ENCODE assay signal across 8 cellular contexts in the genomic region with DNA sequence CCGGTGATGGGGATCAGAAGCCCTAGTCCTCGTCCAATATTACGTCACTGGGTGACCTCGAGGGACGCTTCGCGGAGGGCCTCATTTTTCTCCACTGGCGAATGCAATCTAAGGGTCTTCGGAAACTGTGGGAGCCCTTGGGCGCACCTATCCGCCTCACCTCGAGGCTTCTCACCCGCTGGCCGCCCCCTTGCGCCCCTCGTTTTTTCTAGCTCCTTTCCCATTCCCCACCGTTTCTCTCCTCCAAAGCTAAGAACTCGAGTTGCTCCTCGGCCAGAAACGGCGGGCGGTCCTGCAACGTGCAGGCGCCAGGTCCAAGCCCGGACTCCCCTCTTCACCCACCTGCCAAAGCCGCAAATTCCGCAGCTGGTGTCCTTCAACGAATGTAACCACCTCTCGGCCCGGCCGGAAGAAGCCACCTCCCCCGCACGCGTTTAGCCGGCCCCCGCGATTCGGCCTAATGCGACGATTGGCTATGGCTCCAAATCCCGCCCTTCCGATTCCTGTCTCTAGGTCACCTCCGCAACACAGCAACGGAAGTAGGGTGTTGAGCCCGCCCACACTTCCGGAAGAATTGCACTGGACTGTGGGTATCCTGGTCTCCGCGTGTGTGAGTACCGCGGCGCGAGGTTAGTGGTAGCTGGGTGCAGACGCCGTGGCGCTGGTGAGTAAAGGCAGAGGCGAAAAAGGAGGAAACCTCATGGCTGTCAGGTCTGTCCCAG.
DNase-seq lines count a peak whose midpoint lies in the region; ATAC-seq and TF ChIP-seq lines count a peak whose summit lies in the region.

A gene with protein sequence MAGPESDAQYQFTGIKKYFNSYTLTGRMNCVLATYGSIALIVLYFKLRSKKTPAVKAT (minus strand): TSS at position 409 of the 722 bp plus-strand sequence. CDS start 4,018 bp downstream, outside the sequence.
A gene with protein sequence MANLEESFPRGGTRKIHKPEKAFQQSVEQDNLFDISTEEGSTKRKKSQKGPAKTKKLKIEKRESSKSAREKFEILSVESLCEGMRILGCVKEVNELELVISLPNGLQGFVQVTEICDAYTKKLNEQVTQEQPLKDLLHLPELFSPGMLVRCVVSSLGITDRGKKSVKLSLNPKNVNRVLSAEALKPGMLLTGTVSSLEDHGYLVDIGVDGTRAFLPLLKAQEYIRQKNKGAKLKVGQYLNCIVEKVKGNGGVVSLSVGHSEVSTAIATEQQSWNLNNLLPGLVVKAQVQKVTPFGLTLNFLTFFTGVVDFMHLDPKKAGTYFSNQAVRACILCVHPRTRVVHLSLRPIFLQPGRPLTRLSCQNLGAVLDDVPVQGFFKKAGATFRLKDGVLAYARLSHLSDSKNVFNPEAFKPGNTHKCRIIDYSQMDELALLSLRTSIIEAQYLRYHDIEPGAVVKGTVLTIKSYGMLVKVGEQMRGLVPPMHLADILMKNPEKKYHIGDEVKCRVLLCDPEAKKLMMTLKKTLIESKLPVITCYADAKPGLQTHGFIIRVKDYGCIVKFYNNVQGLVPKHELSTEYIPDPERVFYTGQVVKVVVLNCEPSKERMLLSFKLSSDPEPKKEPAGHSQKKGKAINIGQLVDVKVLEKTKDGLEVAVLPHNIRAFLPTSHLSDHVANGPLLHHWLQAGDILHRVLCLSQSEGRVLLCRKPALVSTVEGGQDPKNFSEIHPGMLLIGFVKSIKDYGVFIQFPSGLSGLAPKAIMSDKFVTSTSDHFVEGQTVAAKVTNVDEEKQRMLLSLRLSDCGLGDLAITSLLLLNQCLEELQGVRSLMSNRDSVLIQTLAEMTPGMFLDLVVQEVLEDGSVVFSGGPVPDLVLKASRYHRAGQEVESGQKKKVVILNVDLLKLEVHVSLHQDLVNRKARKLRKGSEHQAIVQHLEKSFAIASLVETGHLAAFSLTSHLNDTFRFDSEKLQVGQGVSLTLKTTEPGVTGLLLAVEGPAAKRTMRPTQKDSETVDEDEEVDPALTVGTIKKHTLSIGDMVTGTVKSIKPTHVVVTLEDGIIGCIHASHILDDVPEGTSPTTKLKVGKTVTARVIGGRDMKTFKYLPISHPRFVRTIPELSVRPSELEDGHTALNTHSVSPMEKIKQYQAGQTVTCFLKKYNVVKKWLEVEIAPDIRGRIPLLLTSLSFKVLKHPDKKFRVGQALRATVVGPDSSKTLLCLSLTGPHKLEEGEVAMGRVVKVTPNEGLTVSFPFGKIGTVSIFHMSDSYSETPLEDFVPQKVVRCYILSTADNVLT (N-terminal part only) (plus strand): TSS at position 560 of the 722 bp plus-strand sequence. CDS start 1,801 bp downstream, outside the sequence.

- ATAC-seq in GM19023 (IDR thresholded peaks at IDR 0.05; ENCODE audit: unreplicated experiment) = peak; percentile 96
- ATAC-seq in HG03342 (IDR thresholded peaks at IDR 0.05; ENCODE audit: unreplicated experiment) = peak; percentile 99
- peak; percentile 100 for ATAC-seq in activated CD4-positive, CD25-positive, alpha-beta regulatory T cell treated with anti-CD3 and anti-CD28 coated beads, Interleukin-2, amount 50 U/mL, for 24 hours

- DNase-seq in AG09319 (ENCODE audit: extremely low read depth, low read depth) (peak; percentile 87), NCI-H446 (lab: John Stamatoyannopoulos, UW) (peak; percentile 58 to 91), cerebellar nuclear complex (lab: John Stamatoyannopoulos, UW) (peak; percentile 93 to 98), islet precursor cell (peak; percentile 100)
- peak; percentile 81 to 84 for DNase-seq in stimulated activated CD4-positive, alpha-beta T cell treated with anti-CD3 and anti-CD28 coated beads, Interleukin-15, amount 100 ng/mL, for 1 hour (ENCODE audit: low read depth in 1 of 2, low spot score in 1 of 2)

- peak; percentile 20 for TF ChIP-seq CTCF in AG09319 (IDR thresholded peaks at IDR 0.05; ENCODE audit: low read depth, low read length)

Comparison
In these comparisons a context has a peak if more than half of its experiments do, and no peak if none do; other contexts are left out.
1. Peak in every context shown above with its lines: DNase-seq and ATAC-seq.